11 cellular contexts compared by ENCODE assay signal in the genomic region with DNA sequence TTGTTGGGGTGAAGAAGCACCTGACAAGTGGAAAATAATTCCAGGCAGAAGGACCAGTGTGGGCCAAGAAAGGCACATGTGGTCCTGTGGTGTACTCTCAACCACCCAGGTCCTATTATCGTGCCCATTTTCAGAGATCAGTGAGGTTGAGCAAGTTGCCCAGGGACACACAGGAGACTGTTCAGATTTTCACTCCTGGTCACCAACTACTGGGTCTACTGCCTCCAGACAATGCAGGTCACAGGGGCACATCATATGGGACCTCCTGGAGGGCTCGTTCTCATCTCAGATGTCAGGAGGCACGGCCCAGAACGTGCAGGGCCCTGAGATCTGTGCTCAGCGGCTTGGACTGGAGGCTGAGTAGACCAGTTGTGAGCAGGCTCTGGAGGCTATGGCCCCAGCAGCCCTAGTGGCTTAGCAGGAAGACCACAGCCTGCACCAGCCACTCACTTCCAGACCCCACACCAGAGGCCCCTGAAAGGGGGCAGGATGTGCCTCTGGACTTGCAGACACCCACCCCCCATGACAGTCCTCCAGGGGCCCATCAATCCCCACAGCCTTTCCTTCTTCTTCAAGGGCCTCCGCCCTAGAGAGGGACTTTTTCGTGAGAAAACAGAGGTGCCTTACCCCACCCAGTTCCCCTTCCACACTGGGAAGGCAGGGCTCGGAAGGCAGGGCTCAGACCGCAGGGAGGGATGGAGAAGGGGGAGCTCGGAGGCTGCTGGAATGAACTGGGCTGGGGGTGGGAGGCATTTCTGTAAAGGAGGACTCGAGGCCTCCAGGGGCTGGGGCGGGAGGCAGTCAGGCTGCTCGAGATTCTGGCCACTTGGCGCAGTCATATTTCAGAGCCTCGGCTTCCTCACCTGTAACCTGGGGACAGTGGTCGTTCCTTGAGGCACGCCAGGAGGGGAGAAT.
DNase-seq lines count a peak whose midpoint lies in the region; ATAC-seq, FAIRE-seq and TF ChIP-seq lines count a peak whose summit lies in the region.
"Had no signal": no experiment of that assay in that cellular context is flagged by ENCODE, and none has a peak within 500 bp of the region (broad histone marks: within the 10 kb centered on the region; RNA-seq: fewer than 3 reads in every experiment).

No MANE protein-coding gene starts in this region.

- no peaks in the 10 kb centered on the region for H3K79me1 ChIP-seq in mesenchymal stem cell (replicated peaks; ENCODE audit: low read length, poor library complexity, severe bottlenecking)

- WGBS in mesenchymal stem cell: 38% methylated on average over 15 of the region's 17 CpGs

- peak; percentile 18 for ATAC-seq in stimulated activated memory B cell treated with anti-CD40 and anti-IgM and Interleukin-4, amounts not matched to agents 10 μg/mL and 1 μg/mL and 100 μg/mL, for 72 hours
- ATAC-seq in HG02885 (IDR thresholded peaks at IDR 0.05; ENCODE audit: poor library complexity, unreplicated experiment) (no peak), HG03571 (IDR thresholded peaks at IDR 0.05; ENCODE audit: unreplicated experiment) (no peak)

- peaks cover 31% of the 10 kb centered on the region for H3K4me1 Mint-ChIP-seq in HFFc6 (ENCODE audit: low read depth)
- H3K4me1 Mint-ChIP-seq in chondrocyte (ENCODE audit: low read depth): peaks cover 26% of the 10 kb centered on the region
- H3K4me1 Mint-ChIP-seq in stimulated activated memory B cell treated with anti-CD40 and anti-IgM and Interleukin-4, amounts not matched to agents 10 μg/mL and 1 μg/mL and 100 μg/mL, for 72 hours: no peaks in the 10 kb centered on the region
- H3K4me1 Mint-ChIP-seq: central memory CD8-positive, alpha-beta T cell had no signal

- H3K36me3 Mint-ChIP-seq in HFFc6 (ENCODE audit: low read depth) (no peaks in the 10 kb centered on the region), chondrocyte (ENCODE audit: low read depth) (no peaks in the 10 kb centered on the region)
- no peaks in the 10 kb centered on the region for H3K36me3 Mint-ChIP-seq in stimulated activated memory B cell treated with anti-CD40 and anti-IgM and Interleukin-4, amounts not matched to agents 10 μg/mL and 1 μg/mL and 100 μg/mL, for 72 hours

- H2BK120ac ChIP-seq in mesenchymal stem cell (ENCODE audit: low read depth, low read length): no peak overlapping the region

- no peaks in the 10 kb centered on the region for H3K9me3 Mint-ChIP-seq in HFFc6
- no peaks in the 10 kb centered on the region for H3K9me3 Mint-ChIP-seq in chondrocyte (ENCODE audit: low read depth)
- H3K9me3 Mint-ChIP-seq in stimulated activated memory B cell treated with anti-CD40 and anti-IgM and Interleukin-4, amounts not matched to agents 10 μg/mL and 1 μg/mL and 100 μg/mL, for 72 hours: no peaks in the 10 kb centered on the region
- H3K9me3 Mint-ChIP-seq: central memory CD8-positive, alpha-beta T cell had no signal

- peak overlapping the region; percentile 2 for H2BK15ac ChIP-seq in mesenchymal stem cell (ENCODE audit: low read depth, poor library complexity, severe bottlenecking)

- H3K36me3 ChIP-seq in mesenchymal stem cell (ENCODE audit: control insufficient read depth in 1 of 2, insufficient read depth in 2 of 2, low read depth in 1 of 2, low read length in 2 of 2): no peaks in the 10 kb centered on the region

- peak overlapping the region in 1 of 2 experiments; percentile 26 for H3K4ac ChIP-seq in mesenchymal stem cell (ENCODE audit: low read depth in 1 of 2, low read length in 2 of 2)

- H2BK12ac ChIP-seq in mesenchymal stem cell (ENCODE audit: low read length in 2 of 2): peak overlapping the region; percentile 22 to 57

- peak overlapping the region; percentile 59 for H2AK5ac ChIP-seq in mesenchymal stem cell (ENCODE audit: low read length, severe bottlenecking)

- H4K8ac ChIP-seq in mesenchymal stem cell (ENCODE audit: low read length): no peak overlapping the region

- H3K9me3 ChIP-seq in mesenchymal stem cell (ENCODE audit: control insufficient read depth, low read length): no peaks in the 10 kb centered on the region

- DNase-seq in HFFc6 (no peak), chondrocyte (ENCODE audit: low spot score) (peak; percentile 68), mesenchymal stem cell (no peak), NCI-H226 (no peak), urothelium cell line (ENCODE audit: low spot score) (no peak)
- DNase-seq: activated CD4-positive, alpha-beta T cell treated with anti-CD3 and anti-CD28 coated beads, Interleukin-2, amount 50 U/mL, for 1 hour had no signal

- no peak overlapping the region for H2BK5ac ChIP-seq in mesenchymal stem cell (ENCODE audit: low read depth, low read length, poor library complexity, severe bottlenecking)

- H4K91ac ChIP-seq in mesenchymal stem cell (ENCODE audit: low read length): no peak overlapping the region

- H2AFZ ChIP-seq in mesenchymal stem cell (ENCODE audit: low read depth, low read length): no peak overlapping the region

- peaks cover 42 to 64% of the 10 kb centered on the region in 2 experiments for H3K27me3 ChIP-seq in mesenchymal stem cell (ENCODE audit: control insufficient read depth in 1 of 2, insufficient read depth in 1 of 2, low read length in 2 of 2)

- H3K27ac Mint-ChIP-seq in HFFc6 (no peak overlapping the region), chondrocyte (ENCODE audit: unreplicated experiment) (no peak overlapping the region)
- H3K27ac Mint-ChIP-seq in stimulated activated memory B cell treated with anti-CD40 and anti-IgM and Interleukin-4, amounts not matched to agents 10 μg/mL and 1 μg/mL and 100 μg/mL, for 72 hours: no peak overlapping the region

- peaks cover 59% of the 10 kb centered on the region for H3K27me3 Mint-ChIP-seq in HFFc6 (ENCODE audit: insufficient read depth)
- peaks cover 26% of the 10 kb centered on the region for H3K27me3 Mint-ChIP-seq in chondrocyte (ENCODE audit: low read depth)
- H3K27me3 Mint-ChIP-seq in stimulated activated memory B cell treated with anti-CD40 and anti-IgM and Interleukin-4, amounts not matched to agents 10 μg/mL and 1 μg/mL and 100 μg/mL, for 72 hours: peaks cover 51% of the 10 kb centered on the region

- FAIRE-seq in urothelium cell line (lab: Jason Lieb, UNC): no peak

- H3K4me3 ChIP-seq in mesenchymal stem cell (ENCODE audit: insufficient read depth in 1 of 2, low read depth in 1 of 2, low read length in 2 of 2): peak overlapping the region in 1 of 2 experiments; percentile 72

- H3K14ac ChIP-seq in mesenchymal stem cell (ENCODE audit: low read length in 2 of 2): peak overlapping the region in 1 of 2 experiments; percentile 18

- peak overlapping the region in 1 of 2 experiments; percentile 78 for H3K18ac ChIP-seq in mesenchymal stem cell (ENCODE audit: low read depth in 1 of 2, low read length in 2 of 2)

- peaks cover 9% of the 10 kb centered on the region for H3K4me1 ChIP-seq in mesenchymal stem cell (ENCODE audit: control insufficient read depth, insufficient read depth, low read depth, low read length)

- peak overlapping the region; percentile 31 for H3K4me2 ChIP-seq in mesenchymal stem cell (ENCODE audit: low read length, poor library complexity, severe bottlenecking)

- H3K27ac ChIP-seq in mesenchymal stem cell (ENCODE audit: low read length, poor library complexity, severe bottlenecking): peak overlapping the region; percentile 12
- H3K27ac ChIP-seq: C4-2B had no signal

- H3K4me3 Mint-ChIP-seq in HFFc6 (peak overlapping the region; percentile 65), chondrocyte (ENCODE audit: unreplicated experiment) (peak overlapping the region; percentile 52)
- H3K4me3 Mint-ChIP-seq in stimulated activated memory B cell treated with anti-CD40 and anti-IgM and Interleukin-4, amounts not matched to agents 10 μg/mL and 1 μg/mL and 100 μg/mL, for 72 hours: no peak overlapping the region
- H3K4me3 Mint-ChIP-seq: central memory CD8-positive, alpha-beta T cell had no signal

- peak overlapping the region; percentile 72 for H3K9ac ChIP-seq in mesenchymal stem cell (ENCODE audit: low read length)

- no peak for TF ChIP-seq CTCF in HFFc6 (IDR thresholded peaks at IDR 0.05)
- no peak for TF ChIP-seq CTCF in chondrocyte (IDR thresholded peaks at IDR 0.05)

- H3K23ac ChIP-seq in mesenchymal stem cell (ENCODE audit: low read length in 2 of 2): peak overlapping the region in 1 of 2 experiments; percentile 67
